Comparison of ENCODE assay signal across 9 cellular contexts in the genomic region with DNA sequence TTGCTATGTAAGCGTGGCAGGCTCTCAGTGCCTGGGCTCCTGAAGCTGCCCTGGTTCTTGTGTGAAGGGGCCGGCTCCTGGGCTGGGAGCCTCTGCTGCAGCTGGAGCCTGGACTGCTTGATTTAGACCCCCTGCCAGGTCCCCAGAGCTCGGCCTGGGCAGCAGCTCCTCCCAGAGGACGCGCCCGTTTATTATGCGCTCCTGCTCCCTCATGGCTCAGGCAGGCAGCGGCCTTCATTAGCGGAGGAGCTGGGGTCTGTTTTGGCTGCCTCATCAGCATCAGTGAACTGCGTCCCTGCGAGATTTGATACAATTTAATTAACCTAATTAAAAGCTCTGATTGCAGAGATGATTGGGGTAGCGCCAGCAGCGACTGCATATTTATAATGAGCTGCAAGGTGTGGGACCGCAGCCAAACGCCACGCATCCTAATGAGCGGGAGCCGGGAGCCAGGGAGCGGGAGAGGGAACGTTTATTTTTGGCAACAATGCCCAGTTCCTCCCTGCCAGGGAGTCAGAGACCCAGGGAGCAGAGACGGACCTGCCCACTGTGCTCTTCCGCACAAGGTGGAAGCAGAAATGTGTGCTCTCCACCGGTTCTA. TPM values are rescaled to one million over a fixed set of nuclear protein-coding genes. Genes with fewer than 3 reads are reported as not detected.
DNase-seq lines count a peak whose midpoint lies in the region; ATAC-seq and TF ChIP-seq lines count a peak whose summit lies in the region.
"Had no signal": no experiment of that assay in that cellular context is flagged by ENCODE, and none has a peak within 500 bp of the region (broad histone marks: within the 10 kb centered on the region; RNA-seq: fewer than 3 reads in every experiment).

No MANE protein-coding gene starts in this region.

- peaks cover 0 to 28% of the 10 kb centered on the region in 2 donors for H3K4me1 ChIP-seq in right atrium auricular region
- H3K4me1 ChIP-seq in iPS-18a (ENCODE audit: control insufficient read depth, low read depth, low read length) = peaks cover 24% of the 10 kb centered on the region

- H3K27ac ChIP-seq in right atrium auricular region (peak overlapping the region in 1 of 2 donors; percentile 21), WERI-Rb-1 (peak overlapping the region; percentile 77), iPS-18a (ENCODE audit: low read length) (no peak overlapping the region)

- H3K36me3 ChIP-seq in right atrium auricular region (peaks cover 18% of the 10 kb centered on the region), WERI-Rb-1 (peaks cover 19% of the 10 kb centered on the region), iPS-18a (ENCODE audit: control insufficient read depth, low read depth, low read length) (peaks cover 18% of the 10 kb centered on the region)

- intact Hi-C loops in Right ventricle myocardium inferior (cut with DNase I) = loop anchor here (5.0 kb wide), 1 partner anchor 808 kb away; no protein-coding TSS in a partner anchor

- ATAC-seq in Right ventricle myocardium inferior = peak; percentile 49
- ATAC-seq in HG03565 (IDR thresholded peaks at IDR 0.05; ENCODE audit: unreplicated experiment) = no peak
- ATAC-seq in GM21367 (IDR thresholded peaks at IDR 0.05; ENCODE audit: unreplicated experiment) = no peak
- ATAC-seq in GM18870 (IDR thresholded peaks at IDR 0.05; ENCODE audit: unreplicated experiment) = no peak

- H3K9me3 ChIP-seq in right atrium auricular region (no peaks in the 10 kb centered on the region), WERI-Rb-1 (ENCODE audit: severe bottlenecking) (no peaks in the 10 kb centered on the region), iPS-18a (ENCODE audit: control insufficient read depth, low read depth, low read length) (no peaks in the 10 kb centered on the region)

- H3K9ac ChIP-seq in iPS-18a (ENCODE audit: low read length) = no peak overlapping the region

- H3K27me3 ChIP-seq in right atrium auricular region (no peaks in the 10 kb centered on the region), WERI-Rb-1 (ENCODE audit: insufficient read depth, low read depth, severe bottlenecking) (no peaks in the 10 kb centered on the region), iPS-18a (ENCODE audit: control insufficient read depth, insufficient read depth, low read length) (no peaks in the 10 kb centered on the region)

- no peak overlapping the region for H3K4me3 ChIP-seq in right atrium auricular region
- no peak overlapping the region for H3K4me3 ChIP-seq in WERI-Rb-1 (ENCODE audit: low read depth, low read length)
- H3K4me3 ChIP-seq in iPS-18a (ENCODE audit: low read length) = peak overlapping the region; percentile 14

- no peak for DNase-seq in Right ventricle myocardium inferior (ENCODE audit: missing footprints)
- no peak for DNase-seq in right atrium auricular region (ENCODE audit: low spot score)
- DNase-seq in WERI-Rb-1 = peak; percentile 65
- no peak for DNase-seq in inferior parietal cortex (ENCODE audit: extremely low spot score)

- TF ChIP-seq CTCF in right atrium auricular region (IDR thresholded peaks at IDR 0.05) (peak in 1 of 2 donors; percentile 18), WERI-Rb-1 (IDR thresholded peaks at IDR 0.05; ENCODE audit: low read depth, low read length) (peak; percentile 17; the same call in 1 of the 2 replicates)

RNA-seq across cellular contexts. Expression of gene UTP11, which starts 16.6 kb away (rescaled TPM):
- total RNA-seq in Right ventricle myocardium inferior (42.3 TPM), right atrium auricular region (10 to 100 TPM; 29.2 to 53.7 TPM)

RNA-seq across cellular contexts. Expression of gene POU3F1, which starts 17.4 kb away (rescaled TPM):
- total RNA-seq in Right ventricle myocardium inferior (0.11 TPM), right atrium auricular region (not detected)
- total RNA-seq: pulmonary artery endothelial cell had no signal

RNA-seq across cellular contexts. Expression of gene FHL3, which starts 23.9 kb away (rescaled TPM):
- 20.2 TPM for total RNA-seq in Right ventricle myocardium inferior
- 10 to 100 TPM in 1 of 2 donors, 1 to 10 TPM in 1; 8.0 to 16.0 TPM for total RNA-seq in right atrium auricular region

RNA-seq across cellular contexts. Expression of gene SF3A3, which starts 39.4 kb away (rescaled TPM):
- total RNA-seq in Right ventricle myocardium inferior (26.9 TPM), right atrium auricular region (10 to 100 TPM; 20.4 to 22.1 TPM)
